Comparison of ENCODE assay signal across 13 cellular contexts in the genomic region with DNA sequence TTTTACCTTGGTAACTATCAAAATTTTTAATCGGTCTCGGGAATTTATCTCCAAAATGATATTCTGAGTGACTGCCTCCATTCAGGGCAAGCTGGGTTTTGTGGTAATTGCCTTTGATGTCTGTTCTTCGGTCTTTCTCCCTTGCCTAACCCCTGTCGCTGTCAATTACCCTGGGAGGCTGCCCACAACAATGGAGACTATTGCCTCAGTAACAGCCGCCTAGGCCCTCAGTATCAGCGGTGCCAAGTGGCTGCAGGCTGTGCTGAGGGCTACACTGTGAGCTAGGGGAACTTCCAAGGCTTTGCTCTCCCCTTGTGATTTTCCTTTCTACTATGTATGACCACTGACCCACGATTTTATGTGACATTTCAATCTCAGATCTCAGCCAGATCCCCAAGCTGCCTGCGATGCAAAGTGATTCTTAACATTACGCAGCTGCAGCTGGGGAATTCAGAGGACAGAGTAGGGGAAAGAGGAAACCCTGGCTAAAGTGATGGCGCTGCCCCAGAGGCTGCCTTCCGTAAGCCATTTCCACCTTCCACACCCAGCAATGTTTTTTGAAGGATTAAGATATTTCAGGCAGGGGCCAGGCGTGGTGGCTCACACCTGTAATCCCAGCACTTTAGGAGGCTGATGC. TPM values are rescaled to one million over a fixed set of nuclear protein-coding genes. Genes with fewer than 3 reads are reported as not detected.
A peak's percentile ranks its signal among the peaks of the same experiment; 100 is the strongest.
DNase-seq lines count a peak whose midpoint lies in the region; ATAC-seq, FAIRE-seq and TF ChIP-seq lines count a peak whose summit lies in the region.
"Had no signal": no experiment of that assay in that cellular context is flagged by ENCODE, and none has a peak within 500 bp of the region (broad histone marks: within the 10 kb centered on the region; RNA-seq: fewer than 3 reads in every experiment).

No MANE protein-coding gene starts in this region.

- H3K4me3 ChIP-seq in HUES48 (ENCODE audit: low read depth, low read length) (no peak overlapping the region), PC-3 (ENCODE audit: low read length) (no peak overlapping the region)
- H3K4me3 ChIP-seq: HAP-1, mucosa of descending colon had no signal

- BruUV-seq in PC-3 (replicated peaks; lab: Mats Ljungman, UMichigan), result no TSS peak

- peaks cover 20% of the 10 kb centered on the region for H3K4me1 ChIP-seq in HUES48 (ENCODE audit: control insufficient read depth, insufficient read depth, low read length)
- H3K4me1 ChIP-seq in PC-3 (ENCODE audit: insufficient read depth, low read length), result no peaks in the 10 kb centered on the region

- CTCF ChIA-PET in PC-3 (lab: Charles Lee), result no interaction called here

- H3K27me3 ChIP-seq in HUES48 (ENCODE audit: control insufficient read depth, insufficient read depth, low read length) (no peaks in the 10 kb centered on the region), PC-3 (ENCODE audit: low read length) (no peaks in the 10 kb centered on the region)
- H3K27me3 ChIP-seq: dorsolateral prefrontal cortex had no signal

- H4K20me1 ChIP-seq in PC-3 (ENCODE audit: low read length), result no peaks in the 10 kb centered on the region

- H3K27ac Mint-ChIP-seq in memory B cell, result no peak overlapping the region

- H3K4me3 Mint-ChIP-seq in memory B cell, result peak overlapping the region; percentile 24

- no peaks in the 10 kb centered on the region for H3K36me3 ChIP-seq in HUES48 (ENCODE audit: control insufficient read depth, insufficient read depth, low read length)
- H3K36me3 ChIP-seq in PC-3 (ENCODE audit: low read depth, low read length), result no peaks in the 10 kb centered on the region
- H3K36me3 ChIP-seq: HAP-1 had no signal

- H3K79me2 ChIP-seq in PC-3 (ENCODE audit: low read length), result no peaks in the 10 kb centered on the region

- H3K4me2 ChIP-seq in PC-3 (ENCODE audit: low read length), result no peak overlapping the region

- no peaks in the 10 kb centered on the region for H3F3A ChIP-seq in PC-3 (ENCODE audit: low read length, unreplicated experiment)

- no peaks in the 10 kb centered on the region for H3K36me3 Mint-ChIP-seq in memory B cell

- no peak for TF ChIP-seq CTCF in PC-3 (conservative IDR thresholded peaks at IDR 0.05; ENCODE audit: low read depth, low read length)

- no peaks in the 10 kb centered on the region for H3K9me3 ChIP-seq in HUES48 (ENCODE audit: control insufficient read depth, insufficient read depth, low read length)
- H3K9me3 ChIP-seq in PC-3 (ENCODE audit: low read length), result no peaks in the 10 kb centered on the region
- H3K9me3 ChIP-seq: HAP-1, mucosa of descending colon had no signal

- POLR2A ChIA-PET in PC-3 (lab: Charles Lee; ENCODE audit: unreplicated experiment), result no interaction called here

- no peak overlapping the region for H3K9ac ChIP-seq in HUES48 (ENCODE audit: low read depth, low read length)
- no peak overlapping the region for H3K9ac ChIP-seq in PC-3 (ENCODE audit: low read length)

- H3K27ac ChIP-seq in HUES48 (ENCODE audit: low read depth, low read length) (peak overlapping the region; percentile 3), PC-3 (ENCODE audit: low read length) (no peak overlapping the region)

- no peak overlapping the region for H2AFZ ChIP-seq in PC-3 (ENCODE audit: low read length)

- ATAC-seq in memory B cell (ENCODE audit: low read depth) (peak; percentile 29), PC-3 (no peak), GM19328 (IDR thresholded peaks at IDR 0.05; ENCODE audit: unreplicated experiment) (no peak)
- ATAC-seq: mucosa of descending colon had no signal

- intact Hi-C loops in PC-3 (cut with micrococcal nuclease), result no loop called here

- no peaks in the 10 kb centered on the region for H3K9me3 Mint-ChIP-seq in memory B cell

- DNase-seq in Ammon's horn (ENCODE audit: low spot score), result peak; percentile 64
- DNase-seq in amygdala (lab: John Stamatoyannopoulos, UW), result peak in 36 of 56 donors; percentile 1 to 43 (median 10)
- no peak for DNase-seq in memory B cell (ENCODE audit: low spot score in 2 of 2)
- no peak for DNase-seq in PC-3
- no peak for DNase-seq in GM19239 (ENCODE audit: insufficient read length, low spot score)
- no peak for DNase-seq in HUDEP-2 (lab: John Stamatoyannopoulos, UW; ENCODE audit: unreplicated experiment in 76 of 76)
- DNase-seq: activated CD8-positive, alpha-beta memory T cell treated with anti-CD3 and anti-CD28 coated beads for 24 hours; mucosa of descending colon; NCI-H187 had no signal

- peaks cover 4% of the 10 kb centered on the region for H3K27me3 Mint-ChIP-seq in memory B cell

- no peaks in the 10 kb centered on the region for H3K9me2 ChIP-seq in PC-3 (replicated peaks; ENCODE audit: low read length)

- no peak for FAIRE-seq in GM19239 (lab: Jason Lieb, UNC)

- peaks cover 6% of the 10 kb centered on the region for H3K4me1 Mint-ChIP-seq in memory B cell

RNA-seq across cellular contexts. Expression of a gene that starts 36.2 kb away (rescaled TPM):
- total RNA-seq in PC-3 (2014; rRNA removed), result 21.7 and 22.4 TPM in 2 replicates

RNA-seq across cellular contexts. Expression of a gene that starts 50.0 kb away (rescaled TPM):
- total RNA-seq in PC-3 (2014; rRNA removed), result not detected in 2 replicates

Comparison
In these comparisons a context has a peak if more than half of its experiments do, and no peak if none do; other contexts are left out.
1. DNase-seq: peak in Ammon's horn (single experiment) and amygdala (36 of 56); none in memory B cell (0 of 2), PC-3 (single experiment), GM19239 (single experiment) and HUDEP-2 (0 of 76).